16 cellular contexts compared by ENCODE assay signal in genomic region chr15:37058316-37058985, GRCh38. TPM values are rescaled to one million over a fixed set of nuclear protein-coding genes. Genes with fewer than 3 reads are reported as not detected.
A peak's percentile ranks its signal among the peaks of the same experiment; 100 is the strongest.
DNase-seq lines count a peak whose midpoint lies in the region; ATAC-seq, FAIRE-seq and TF ChIP-seq lines count a peak whose summit lies in the region.
"Had no signal": no experiment of that assay in that cellular context is flagged by ENCODE, and none has a peak within 500 bp of the region (broad histone marks: within the 10 kb centered on the region; RNA-seq: fewer than 3 reads in every experiment).

No MANE protein-coding gene starts in this region.

- H3F3A ChIP-seq in SK-N-SH (replicated peaks; ENCODE audit: insufficient read depth), result peaks cover 36% of the 10 kb centered on the region

- H3K4me1 ChIP-seq in ACC112 (ENCODE audit: control insufficient read depth, insufficient read depth, low read length, unreplicated experiment), result peaks cover 11% of the 10 kb centered on the region
- peaks cover 7 to 15% of the 10 kb centered on the region in 2 experiments; a peak in 3 of 4 replicates for H3K4me1 ChIP-seq in SK-N-SH (ENCODE audit: control insufficient read depth in 1 of 2, insufficient read depth in 2 of 2, low read depth in 1 of 2, low read length in 1 of 2)
- peaks cover 0 to 52% (median 17%) of the 10 kb centered on the region in 3 donors for H3K4me1 ChIP-seq in gastroesophageal sphincter
- peaks cover 0 to 27% of the 10 kb centered on the region in 2 donors for H3K4me1 ChIP-seq in muscle layer of duodenum (ENCODE audit: control insufficient read depth in 1 of 2, insufficient read depth in 2 of 2, low read length in 2 of 2)

- H3K36me3 ChIP-seq in ACC112 (ENCODE audit: insufficient read depth, low read length), result peaks cover 4% of the 10 kb centered on the region; the same call in 1 of the 2 replicates
- H3K36me3 ChIP-seq in SK-N-SH (replicated peaks in 1 of 2; ENCODE audit: control insufficient read depth in 1 of 2, insufficient read depth in 2 of 2, low read length in 1 of 2), result peaks cover 85 to 91% of the 10 kb centered on the region in 2 experiments
- H3K36me3 ChIP-seq in gastroesophageal sphincter, result peaks cover 0 to 9% of the 10 kb centered on the region in 2 donors
- peaks cover 0 to 4% of the 10 kb centered on the region in 2 donors for H3K36me3 ChIP-seq in muscle layer of duodenum (ENCODE audit: control insufficient read depth in 1 of 2, insufficient read depth in 2 of 2, low read length in 2 of 2)

- peaks cover 56% of the 10 kb centered on the region; the same call in 1 of the 2 replicates for H4K20me1 ChIP-seq in SK-N-SH (ENCODE audit: insufficient read depth)

- TF ChIP-seq CTCF in SK-N-SH (IDR thresholded peaks at IDR 0.05), result no peak
- TF ChIP-seq CTCF in gastroesophageal sphincter (IDR thresholded peaks at IDR 0.05), result no peak

- POLR2A ChIA-PET in SK-N-SH (lab: Yijun Ruan, JAX), result interaction anchor here (0.6 kb wide), 1 partner anchor 15 kb away, joined by 3 read pairs; no protein-coding TSS in a partner anchor

- 75% methylated on average over 6 of the region's 6 CpGs for WGBS in SK-N-SH (ENCODE audit: low lambda C conversion rate)
- WGBS in gastroesophageal sphincter (ENCODE audit: low coverage in 1 of 2), 2 donors, result 54 to 64% methylated on average over 6 of the region's 6 CpGs

- CTCF ChIA-PET in SK-N-SH (lab: Yijun Ruan, JAX), result no interaction called here

- no peaks in the 10 kb centered on the region for H3K9me3 ChIP-seq in SK-N-SH
- no peaks in the 10 kb centered on the region for H3K9me3 ChIP-seq in gastroesophageal sphincter
- H3K9me3 ChIP-seq in muscle layer of duodenum (ENCODE audit: control insufficient read depth in 1 of 2, low read length in 2 of 2), result no peaks in the 10 kb centered on the region
- H3K9me3 ChIP-seq: SJCRH30, upper lobe of left lung had no signal

- H3K27me3 ChIP-seq in ACC112 (ENCODE audit: insufficient read depth, low read length) (no peaks in the 10 kb centered on the region), SK-N-SH (ENCODE audit: insufficient read depth) (no peaks in the 10 kb centered on the region), gastroesophageal sphincter (no peaks in the 10 kb centered on the region), muscle layer of duodenum (ENCODE audit: low read depth, low read length) (no peaks in the 10 kb centered on the region)
- H3K27me3 ChIP-seq: SJCRH30, upper lobe of left lung had no signal

- H3K27ac ChIP-seq in ACC112 (ENCODE audit: low read depth, low read length) (peak overlapping the region; percentile 27; the same call in 1 of the 2 replicates), SK-N-SH (ENCODE audit: low read depth in 2 of 2, low read length in 1 of 2) (peak overlapping the region; percentile 64 to 67), gastroesophageal sphincter (peak overlapping the region in 3 of 4 donors; percentile 2 to 61 (median 48)), muscle layer of duodenum (ENCODE audit: low read length) (peak overlapping the region; percentile 25)
- H3K27ac ChIP-seq: SJCRH30 had no signal

- TF ChIP-seq POLR2A in gastroesophageal sphincter (IDR thresholded peaks at IDR 0.05), result no peak

- DNase-seq in SK-N-SH (no peak), COLO668 (lab: John Stamatoyannopoulos, UW; ENCODE audit: unreplicated experiment) (no peak), A172 (ENCODE audit: low spot score) (no peak), urothelium cell line (ENCODE audit: low spot score) (no peak), superior temporal gyrus (ENCODE audit: extremely low spot score) (no peak)
- DNase-seq: activated naive CD4-positive, alpha-beta T cell treated with anti-CD3 and anti-CD28 coated beads, Interleukin-2, amount 10 ng/mL, durations not matched to agents 7 days and 5 days; naive B cell; NCI-H1694 treated with DMSO at 0.1 percent for 48 hours; NCI-H82; upper lobe of left lung had no signal

- H2AFZ ChIP-seq in ACC112 (ENCODE audit: low read length, unreplicated experiment) (no peak overlapping the region), SK-N-SH (ENCODE audit: low read depth) (no peak overlapping the region)

- FAIRE-seq in urothelium cell line (lab: Jason Lieb, UNC), result no peak
- FAIRE-seq: colon had no signal

- no peak for ATAC-seq in gastroesophageal sphincter

- no peaks in the 10 kb centered on the region for H3K9me2 ChIP-seq in SK-N-SH

- H3K4me3 ChIP-seq in ACC112 (ENCODE audit: low read depth, low read length), result no peak overlapping the region
- H3K4me3 ChIP-seq in SK-N-SH (ENCODE audit: low read depth in 2 of 2, low read length in 1 of 2), result no peak overlapping the region
- no peak overlapping the region for H3K4me3 ChIP-seq in gastroesophageal sphincter
- H3K4me3 ChIP-seq in muscle layer of duodenum (ENCODE audit: low read depth in 1 of 2, low read length in 2 of 2), result no peak overlapping the region
- H3K4me3 ChIP-seq: SJCRH30, upper lobe of left lung had no signal

- H3K9ac ChIP-seq in SK-N-SH, result no peak overlapping the region; the same call in 1 of the 2 replicates

- TF ChIP-seq EP300 in SK-N-SH (IDR thresholded peaks at IDR 0.05; ENCODE audit: borderline replicate concordance in 1 of 2, low read depth in 1 of 2, low read length in 1 of 2) (no peak), gastroesophageal sphincter (IDR thresholded peaks at IDR 0.05) (no peak)

- no peaks in the 10 kb centered on the region for H3K79me2 ChIP-seq in ACC112 (ENCODE audit: control insufficient read depth, insufficient read depth, low read length, unreplicated experiment)
- peaks cover 97% of the 10 kb centered on the region for H3K79me2 ChIP-seq in SK-N-SH (ENCODE audit: insufficient read depth)

- TF ChIP-seq RAD21 in SK-N-SH (IDR thresholded peaks at IDR 0.05; ENCODE audit: low read length), result no peak

- peak overlapping the region; percentile 18; the same call in 1 of the 2 replicates for H3K4me2 ChIP-seq in SK-N-SH

TF ChIP-seq in SK-N-SH, 30 proteins besides CTCF, POLR2A, EP300 and RAD21 (continues in another document):
- TF ChIP-seq FOXM1 (IDR thresholded peaks at IDR 0.05; ENCODE audit: low read depth) (no peak), POLR2AphosphoS5 (IDR thresholded peaks at IDR 0.05; ENCODE audit: low read depth, low read length) (no peak), YY1 (IDR thresholded peaks at IDR 0.05; ENCODE audit: low read depth) (no peak), IRF3 (IDR thresholded peaks at IDR 0.05; ENCODE audit: low read depth, low read length) (no peak), REST (IDR thresholded peaks at IDR 0.05; ENCODE audit: low read depth, low read length) (no peak), SIN3A (IDR thresholded peaks at IDR 0.05; ENCODE audit: borderline replicate concordance, low read depth, low read length) (no peak), JUND (IDR thresholded peaks at IDR 0.05) (no peak), TCF12 (IDR thresholded peaks at IDR 0.05) (no peak), TAF1 (IDR thresholded peaks at IDR 0.05; ENCODE audit: borderline replicate concordance, low read depth, low read length) (no peak), TEAD4 (IDR thresholded peaks at IDR 0.05; ENCODE audit: borderline replicate concordance, insufficient read depth) (no peak), FOXJ3 (CRISPR knock-in tag; IDR thresholded peaks at IDR 0.05) (no peak), RCOR1 (IDR thresholded peaks at IDR 0.05; ENCODE audit: low read length) (no peak), FOSL2 (IDR thresholded peaks at IDR 0.05; ENCODE audit: borderline replicate concordance, low read depth) (no peak), RFX5 (IDR thresholded peaks at IDR 0.05; ENCODE audit: low read length) (no peak), MAX (IDR thresholded peaks at IDR 0.05; ENCODE audit: low read depth) (no peak), RXRA (IDR thresholded peaks at IDR 0.05; ENCODE audit: borderline replicate concordance, low read depth) (no peak)

RNA-seq across cellular contexts. Expression of gene MEIS2, which starts 41.9 kb away (rescaled TPM):
- 120 and 146 TPM in 2 replicates for polyA plus RNA-seq in SK-N-SH (2012; rRNA removed)
- 113 and 133 TPM in 2 replicates for polyA plus RNA-seq in SK-N-SH (2012; cell fraction: cytosol; rRNA removed)
- 253 and 311 TPM in 2 replicates for polyA plus RNA-seq in SK-N-SH (2012; cell fraction: nucleus; rRNA removed)
- total RNA-seq in gastroesophageal sphincter, result 100 to 1,000 TPM in 1 of 4 donors, 10 to 100 TPM in 3; 43.1 to 108 (median 85.7) TPM
- 98.3 and 106 TPM in 2 replicates for total RNA-seq in A172 (2014; rRNA removed; shearing (Covaris generic))
- total RNA-seq: activated CD8-positive, alpha-beta memory T cell treated with anti-CD3 and anti-CD28 coated beads for 36 hours had no signal
